ENCODE assay signal across 28 cellular contexts in genomic region chr11:96474263-96474662, GRCh38.
"Had no signal": no experiment of that assay in that cellular context is flagged by ENCODE, and none has a peak within 500 bp of the region (broad histone marks: within the 10 kb centered on the region; RNA-seq: fewer than 3 reads in every experiment).

No MANE protein-coding gene starts in this region.

- H3K4me2 ChIP-seq: smooth muscle cell had no signal

- H3K27ac ChIP-seq: esophagus muscularis mucosa, heart right ventricle, lower lobe of right lung, neutrophil, parathyroid adenoma, right atrium auricular region, stomach, tibial artery, upper lobe of left lung had no signal

- H3K4me3 ChIP-seq: esophagus muscularis mucosa, heart right ventricle, lower lobe of right lung, mucosa of descending colon, right atrium auricular region, smooth muscle cell, stomach, tibial artery, upper lobe of left lung had no signal

- H3K4me1 ChIP-seq: esophagus muscularis mucosa, heart right ventricle, lower lobe of right lung, parathyroid adenoma, right atrium auricular region, stomach, tibial artery, upper lobe of left lung had no signal

- H2AFZ ChIP-seq: parathyroid adenoma had no signal

- ATAC-seq: effector memory CD8-positive, alpha-beta T cell; heart right ventricle; left ventricle myocardium superior; lower lobe of right lung; mucosa of descending colon; natural killer cell treated with Interleukin-12 subunit alpha and Interleukin-12 subunit beta and Interleukin-15 and Interleukin-18, amount 100 ng/mL, for 72 hours; sciatic nerve; stimulated activated effector memory CD8-positive, alpha-beta T cell treated with anti-CD3 and anti-CD28 coated beads, Interleukin-12 subunit alpha, Interleukin-12 subunit beta, amount 100 ng/mL, for 72 hours had no signal

- H3K36me3 ChIP-seq: esophagus muscularis mucosa, heart right ventricle, lower lobe of right lung, neutrophil, right atrium auricular region, stomach, upper lobe of left lung had no signal

- H3K9ac ChIP-seq: parathyroid adenoma had no signal

- H3K79me2 ChIP-seq: parathyroid adenoma had no signal

- H3K27me3 ChIP-seq: heart right ventricle, neutrophil, right atrium auricular region, tibial artery, upper lobe of left lung had no signal

- DNase-seq: cerebellar nuclear complex; cortex of kidney; effector memory CD8-positive, alpha-beta T cell; foreskin melanocyte; glutamatergic neuron; heart right ventricle; hippocampal formation; immature natural killer cell; islet precursor cell; kidney glomerular epithelial cell; left ventricle myocardium superior; lower lobe of right lung; mucosa of descending colon; naive B cell; stimulated activated CD4-positive, alpha-beta T cell treated with anti-CD3 and anti-CD28 coated beads, Interleukin-2, amount 100 ng/mL, for 24 hours; stimulated activated CD4-positive, alpha-beta T cell treated with anti-CD3 and anti-CD28 coated beads, Interleukin-4, amount 100 ng/mL, for 24 hours; stimulated activated naive CD4-positive, alpha-beta T cell treated with Interleukin-2 at 50 U/mL for 16 hours; stomach; tibial artery; upper lobe of left lung had no signal
